1 cellular context compared by ENCODE assay signal in genomic region chr19:5987077-5987818, GRCh38.
A peak's percentile ranks its signal among the peaks of the same experiment; 100 is the strongest.
TF ChIP-seq lines count a peak whose summit lies in the region.

No MANE protein-coding gene starts in this region.

TF ChIP-seq in HepG2, 621 proteins besides CTCF, POLR2A, EP300 and RAD21 (continued from another document and continues in another):
- TF ChIP-seq DPF2 (CRISPR knock-in tag; IDR thresholded peaks at IDR 0.05; ENCODE audit: borderline replicate concordance, low read depth), result peak; percentile 43; the same call in 1 of the 2 replicates
- TF ChIP-seq ZHX2 (IDR thresholded peaks at IDR 0.05; ENCODE audit: low read depth), result no peak
- no peak for TF ChIP-seq ZHX2 (CRISPR knock-in tag; IDR thresholded peaks at IDR 0.05; ENCODE audit: borderline replicate concordance)
- TF ChIP-seq ZNF446 (CRISPR knock-in tag; IDR thresholded peaks at IDR 0.05), result no peak
- 0 out of 2 replicates have a peak, but pooled peaks have one; percentile 19 for TF ChIP-seq ARNT2 (CRISPR knock-in tag; IDR thresholded peaks at IDR 0.05; ENCODE audit: low read depth)
- peak; percentile 95 for TF ChIP-seq SMC3 (IDR thresholded peaks at IDR 0.05; ENCODE audit: low read length)
- peak; percentile 78 for TF ChIP-seq GATAD2A (CRISPR knock-in tag; IDR thresholded peaks at IDR 0.05)
- TF ChIP-seq MEF2D (CRISPR knock-in tag; IDR thresholded peaks at IDR 0.05), result peak; percentile 79
- TF ChIP-seq ZNF609 (CRISPR knock-in tag; IDR thresholded peaks at IDR 0.05; ENCODE audit: borderline replicate concordance), result peak; percentile 24; the same call in 1 of the 2 replicates
- no peak; the same call in 1 of the 2 replicates for TF ChIP-seq ZNF350 (CRISPR knock-in tag; IDR thresholded peaks at IDR 0.05; ENCODE audit: borderline replicate concordance, low read depth)
- TF ChIP-seq PAF1 (CRISPR knock-in tag; IDR thresholded peaks at IDR 0.05), result no peak
- no peak for TF ChIP-seq CSRNP2 (CRISPR knock-in tag; conservative IDR thresholded peaks at IDR 0.05; ENCODE audit: low read depth)
- TF ChIP-seq ZNF17 (CRISPR knock-in tag; IDR thresholded peaks at IDR 0.05), result no peak
- TF ChIP-seq ZNF691 (CRISPR knock-in tag; IDR thresholded peaks at IDR 0.05; ENCODE audit: borderline replicate concordance, low read depth), result no peak
- peak; percentile 27; the same call in 1 of the 2 replicates for TF ChIP-seq TARDBP (CRISPR knock-in tag; IDR thresholded peaks at IDR 0.05)
- peak; percentile 14; the same call in 1 of the 2 replicates for TF ChIP-seq SALL1 (CRISPR knock-in tag; IDR thresholded peaks at IDR 0.05)
- no peak for TF ChIP-seq SP1 (IDR thresholded peaks at IDR 0.05)
- TF ChIP-seq SP1 (CRISPR knock-in tag; IDR thresholded peaks at IDR 0.05), result no peak
- no peak for TF ChIP-seq ZNF263 (CRISPR knock-in tag; IDR thresholded peaks at IDR 0.05)
- TF ChIP-seq U2AF1 (optimal IDR thresholded peaks at IDR 0.05; ENCODE audit: low read depth, low read length), result no peak
- TF ChIP-seq TFDP2 (CRISPR knock-in tag; IDR thresholded peaks at IDR 0.05), result 0 out of 2 replicates have a peak, but pooled peaks have one; percentile 40
- 0 out of 2 replicates have a peak, but pooled peaks have one; percentile 18 for TF ChIP-seq ZNF430 (CRISPR knock-in tag; IDR thresholded peaks at IDR 0.05)
- TF ChIP-seq NCOA2 (CRISPR knock-in tag; IDR thresholded peaks at IDR 0.05), result peak; percentile 45; the same call in 1 of the 2 replicates
- TF ChIP-seq MXD3 (CRISPR knock-in tag; IDR thresholded peaks at IDR 0.05), result no peak
- TF ChIP-seq ARID5B (CRISPR knock-in tag; IDR thresholded peaks at IDR 0.05), result peak; percentile 74; the same call in 1 of the 2 replicates
- TF ChIP-seq ZNF768 (CRISPR knock-in tag; IDR thresholded peaks at IDR 0.05), result no peak
- TF ChIP-seq THYN1 (CRISPR knock-in tag; IDR thresholded peaks at IDR 0.05; ENCODE audit: borderline replicate concordance, low read depth), result no peak
- TF ChIP-seq EZH2 (conservative IDR thresholded peaks at IDR 0.05; ENCODE audit: low read depth, low read length), result no peak
- TF ChIP-seq ZNF142 (CRISPR knock-in tag; IDR thresholded peaks at IDR 0.05), result no peak
- no peak for TF ChIP-seq ZBTB8A (CRISPR knock-in tag; IDR thresholded peaks at IDR 0.05; ENCODE audit: borderline replicate concordance, low read depth)
- TF ChIP-seq HMG20B (CRISPR knock-in tag; conservative IDR thresholded peaks at IDR 0.05), result no peak
